10 cellular contexts compared by ENCODE assay signal in the genomic region with DNA sequence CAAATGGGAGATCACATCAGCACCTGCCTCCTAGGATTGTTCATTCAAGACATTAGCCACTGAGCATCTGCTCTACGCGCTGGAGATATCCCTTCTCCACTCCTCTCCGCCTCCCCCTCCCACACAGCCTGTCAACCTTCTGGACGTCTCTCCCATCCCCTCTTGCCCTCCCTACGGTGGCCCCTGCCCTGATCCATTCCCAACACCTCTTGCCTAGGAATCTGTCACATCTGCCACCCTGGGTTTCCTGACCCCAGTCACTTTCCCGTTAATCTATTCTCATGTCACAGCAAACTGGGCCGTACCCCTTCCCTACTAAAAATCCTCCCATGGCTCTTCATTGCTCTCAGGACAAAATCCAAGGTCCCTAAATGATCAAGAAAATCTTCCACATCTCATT. TPM values are rescaled to one million over a fixed set of nuclear protein-coding genes. Genes with fewer than 3 reads are reported as not detected.
DNase-seq lines count a peak whose midpoint lies in the region; ATAC-seq and TF ChIP-seq lines count a peak whose summit lies in the region.
"Had no signal": no experiment of that assay in that cellular context is flagged by ENCODE, and none has a peak within 500 bp of the region (broad histone marks: within the 10 kb centered on the region; RNA-seq: fewer than 3 reads in every experiment).

No MANE protein-coding gene starts in this region.

- H3K27ac ChIP-seq in SK-N-SH (ENCODE audit: low read depth in 2 of 2, low read length in 1 of 2) (peak overlapping the region in 1 of 2 experiments; percentile 70; a peak in 1 of 4 replicates), iPS DF 6.9 (ENCODE audit: low read length) (no peak overlapping the region), skin epidermis (peak overlapping the region in 17 of 21 experiments; percentile 50 to 86 (median 69))

- H3K9me3 Mint-ChIP-seq in stimulated activated effector memory CD8-positive, alpha-beta T cell treated with anti-CD3 and anti-CD28 coated beads, Interleukin-12 subunit alpha, Interleukin-12 subunit beta, amount 100 ng/mL, for 72 hours = no peaks in the 10 kb centered on the region
- H3K9me3 Mint-ChIP-seq: activated CD8-positive, alpha-beta T cell treated with anti-CD3 and anti-CD28 coated beads for 36 hours; IgD-negative memory B cell had no signal

- ATAC-seq in stimulated activated effector memory CD8-positive, alpha-beta T cell treated with anti-CD3 and anti-CD28 coated beads, Interleukin-12 subunit alpha, Interleukin-12 subunit beta, amount 100 ng/mL, for 72 hours = no peak
- ATAC-seq in HG03439 (IDR thresholded peaks at IDR 0.05; ENCODE audit: unreplicated experiment) (no peak), HG02623 (IDR thresholded peaks at IDR 0.05; ENCODE audit: unreplicated experiment) (no peak)

- H3K36me3 Mint-ChIP-seq in stimulated activated effector memory CD8-positive, alpha-beta T cell treated with anti-CD3 and anti-CD28 coated beads, Interleukin-12 subunit alpha, Interleukin-12 subunit beta, amount 100 ng/mL, for 72 hours = peaks cover 18% of the 10 kb centered on the region

- H3K36me3 ChIP-seq in H7 (replicated peaks; ENCODE audit: control insufficient read depth, insufficient read depth, low read length) (no peaks in the 10 kb centered on the region), SK-N-SH (replicated peaks in 1 of 2; ENCODE audit: control insufficient read depth in 1 of 2, insufficient read depth in 2 of 2, low read length in 1 of 2) (peaks cover 14 to 20% of the 10 kb centered on the region in 2 experiments), iPS DF 6.9 (ENCODE audit: control insufficient read depth, insufficient read depth, low read length) (peaks cover 8% of the 10 kb centered on the region), HAP-1 (replicated peaks) (peaks cover 31% of the 10 kb centered on the region)

- peak; percentile 53 for DNase-seq in H7
- DNase-seq in SK-N-SH = peak; percentile 52
- DNase-seq in iPS DF 6.9 (ENCODE audit: low read depth, low spot score) = no peak
- no peak for DNase-seq in HAP-1 (ENCODE audit: low spot score in 2 of 2)
- DNase-seq in stimulated activated effector memory CD8-positive, alpha-beta T cell treated with anti-CD3 and anti-CD28 coated beads, Interleukin-12 subunit alpha, Interleukin-12 subunit beta, amount 100 ng/mL, for 72 hours (ENCODE audit: low spot score in 2 of 2) = no peak

- H3K9me3 ChIP-seq in SK-N-SH (no peaks in the 10 kb centered on the region), iPS DF 6.9 (ENCODE audit: control insufficient read depth, insufficient read depth, low read length) (no peaks in the 10 kb centered on the region), HAP-1 (no peaks in the 10 kb centered on the region)

- no peak overlapping the region for H3K27ac Mint-ChIP-seq in stimulated activated effector memory CD8-positive, alpha-beta T cell treated with anti-CD3 and anti-CD28 coated beads, Interleukin-12 subunit alpha, Interleukin-12 subunit beta, amount 100 ng/mL, for 72 hours
- H3K27ac Mint-ChIP-seq: activated CD8-positive, alpha-beta T cell treated with anti-CD3 and anti-CD28 coated beads for 36 hours; IgD-negative memory B cell had no signal

- WGBS in SK-N-SH (ENCODE audit: low lambda C conversion rate) = 29% methylated on average over 7 of the region's 7 CpGs
- no CpG with 5 or more reads among the region's 7 CpGs for WGBS in iPS DF 6.9 (ENCODE audit: insufficient coverage, insufficient read length)

- peak overlapping the region; percentile 70; the same call in 1 of the 2 replicates for H2AFZ ChIP-seq in SK-N-SH (ENCODE audit: low read depth)

- no peak for TF ChIP-seq CTCF in SK-N-SH (IDR thresholded peaks at IDR 0.05)

- no peaks in the 10 kb centered on the region for H3F3A ChIP-seq in SK-N-SH (replicated peaks; ENCODE audit: insufficient read depth)

- H3K4me1 ChIP-seq in SK-N-SH (ENCODE audit: control insufficient read depth in 1 of 2, insufficient read depth in 2 of 2, low read depth in 1 of 2, low read length in 1 of 2) (peaks cover 0 to 11% of the 10 kb centered on the region in 2 experiments; a peak in 1 of 4 replicates), iPS DF 6.9 (ENCODE audit: control insufficient read depth, insufficient read depth, low read length) (peaks cover 2% of the 10 kb centered on the region; the same call in 1 of the 2 replicates), HAP-1 (no peaks in the 10 kb centered on the region)

- H3K4me3 Mint-ChIP-seq in stimulated activated effector memory CD8-positive, alpha-beta T cell treated with anti-CD3 and anti-CD28 coated beads, Interleukin-12 subunit alpha, Interleukin-12 subunit beta, amount 100 ng/mL, for 72 hours = no peak overlapping the region
- H3K4me3 Mint-ChIP-seq: activated CD8-positive, alpha-beta T cell treated with anti-CD3 and anti-CD28 coated beads for 36 hours; IgD-negative memory B cell had no signal

- H3K4me3 ChIP-seq in H7 (ENCODE audit: insufficient read depth, low read depth, low read length) (peak overlapping the region; percentile 81; the same call in 1 of the 2 replicates), SK-N-SH (ENCODE audit: low read depth in 2 of 2, low read length in 1 of 2) (peak overlapping the region; percentile 81 to 86), iPS DF 6.9 (ENCODE audit: low read length) (peak overlapping the region; percentile 62; the same call in 1 of the 2 replicates), skin epidermis (peak overlapping the region; percentile 51 to 83 (median 71)), HAP-1 (no peak overlapping the region)

- POLR2A ChIA-PET in SK-N-SH (lab: Yijun Ruan, JAX) = interaction anchor here (2.3 kb wide), 1 partner anchor 10 kb away, joined by 9 read pairs; no protein-coding TSS in a partner anchor

- TF ChIP-seq EP300 in SK-N-SH (IDR thresholded peaks at IDR 0.05; ENCODE audit: borderline replicate concordance in 1 of 2, low read depth in 1 of 2, low read length in 1 of 2) = no peak

- peak overlapping the region; percentile 96 for H3K4me2 ChIP-seq in SK-N-SH

- H3K9ac ChIP-seq in SK-N-SH = peak overlapping the region; percentile 65

- H3K4me1 Mint-ChIP-seq in stimulated activated effector memory CD8-positive, alpha-beta T cell treated with anti-CD3 and anti-CD28 coated beads, Interleukin-12 subunit alpha, Interleukin-12 subunit beta, amount 100 ng/mL, for 72 hours = peaks cover 17% of the 10 kb centered on the region

- peaks cover 8% of the 10 kb centered on the region; the same call in 1 of the 2 replicates for H3K79me2 ChIP-seq in SK-N-SH (ENCODE audit: insufficient read depth)

- no peaks in the 10 kb centered on the region for H3K9me2 ChIP-seq in SK-N-SH

- CTCF ChIA-PET in SK-N-SH (lab: Yijun Ruan, JAX) = interaction anchor here (1.5 to 1.8 kb wide), 2 partner anchors 18 to 31 kb away, joined by 5 to 6 read pairs; no protein-coding TSS in a partner anchor

- in situ Hi-C loops in HAP-1 (cut with MboI; ENCODE audit: low sequenced_read_pairs) = no loop called here

- TF ChIP-seq RAD21 in SK-N-SH (IDR thresholded peaks at IDR 0.05; ENCODE audit: low read length) = no peak

- H3K27me3 ChIP-seq in H7 (ENCODE audit: control insufficient read depth, insufficient read depth, low read length) = no peaks in the 10 kb centered on the region
- H3K27me3 ChIP-seq in SK-N-SH (ENCODE audit: insufficient read depth) = no peaks in the 10 kb centered on the region
- no peaks in the 10 kb centered on the region for H3K27me3 ChIP-seq in iPS DF 6.9 (ENCODE audit: control insufficient read depth, insufficient read depth, low read length)
- no peaks in the 10 kb centered on the region for H3K27me3 ChIP-seq in HAP-1 (ENCODE audit: low read depth)

- no peaks in the 10 kb centered on the region for H4K20me1 ChIP-seq in SK-N-SH (ENCODE audit: insufficient read depth)

TF ChIP-seq in SK-N-SH, 30 proteins besides CTCF, POLR2A, EP300 and RAD21:
- TF ChIP-seq GABPA (IDR thresholded peaks at IDR 0.05; ENCODE audit: low read depth) (no peak), FOXM1 (IDR thresholded peaks at IDR 0.05; ENCODE audit: low read depth) (no peak), TEAD4 (IDR thresholded peaks at IDR 0.05; ENCODE audit: borderline replicate concordance, insufficient read depth) (no peak), CHD2 (IDR thresholded peaks at IDR 0.05; ENCODE audit: low read length, partially characterized antibody) (no peak), RCOR1 (IDR thresholded peaks at IDR 0.05; ENCODE audit: low read length) (no peak), RFX5 (IDR thresholded peaks at IDR 0.05; ENCODE audit: low read length) (no peak), USF1 (IDR thresholded peaks at IDR 0.05; ENCODE audit: borderline replicate concordance, low read depth) (no peak), FOSL2 (IDR thresholded peaks at IDR 0.05; ENCODE audit: borderline replicate concordance, low read depth) (no peak), NRF1 (IDR thresholded peaks at IDR 0.05; ENCODE audit: low read depth, low read length) (no peak), FOXJ3 (CRISPR knock-in tag; IDR thresholded peaks at IDR 0.05) (no peak)
- TF ChIP-seq, protein P1, sequence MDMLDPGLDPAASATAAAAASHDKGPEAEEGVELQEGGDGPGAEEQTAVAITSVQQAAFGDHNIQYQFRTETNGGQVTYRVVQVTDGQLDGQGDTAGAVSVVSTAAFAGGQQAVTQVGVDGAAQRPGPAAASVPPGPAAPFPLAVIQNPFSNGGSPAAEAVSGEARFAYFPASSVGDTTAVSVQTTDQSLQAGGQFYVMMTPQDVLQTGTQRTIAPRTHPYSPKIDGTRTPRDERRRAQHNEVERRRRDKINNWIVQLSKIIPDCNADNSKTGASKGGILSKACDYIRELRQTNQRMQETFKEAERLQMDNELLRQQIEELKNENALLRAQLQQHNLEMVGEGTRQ (IDR thresholded peaks at IDR 0.05; ENCODE audit: borderline replicate concordance, low read depth, low read length) = no peak

RNA-seq across cellular contexts. Expression of gene DYRK1B, which starts 10.3 kb away (rescaled TPM):
- 5.4 and 6.9 TPM in 2 replicates for total RNA-seq in H7 (2014; rRNA removed; shearing (Covaris generic))
- polyA plus RNA-seq in SK-N-SH (2012; rRNA removed) = 10.2 and 17.2 TPM in 2 replicates
- 11.4 and 17.5 TPM in 2 replicates for polyA plus RNA-seq in SK-N-SH (2012; cell fraction: cytosol; rRNA removed)
- polyA plus RNA-seq in SK-N-SH (2012; cell fraction: nucleus; rRNA removed) = 44.6 and 45.8 TPM in 2 replicates

RNA-seq across cellular contexts. Expression of gene FBL, which starts 22.5 kb away (rescaled TPM):
- total RNA-seq in H7 (2014; rRNA removed; shearing (Covaris generic)) = 376 and 414 TPM in 2 replicates
- polyA plus RNA-seq in SK-N-SH (2012; rRNA removed) = 340 and 371 TPM in 2 replicates
- polyA plus RNA-seq in SK-N-SH (2012; cell fraction: cytosol; rRNA removed) = 248 and 314 TPM in 2 replicates
- 135 and 169 TPM in 2 replicates for polyA plus RNA-seq in SK-N-SH (2012; cell fraction: nucleus; rRNA removed)

RNA-seq across cellular contexts. Expression of gene LEUTX, which starts 45.0 kb away (rescaled TPM):
- total RNA-seq in H7 (2014; rRNA removed; shearing (Covaris generic)) = not detected in 2 replicates
- polyA plus RNA-seq in SK-N-SH (2012; rRNA removed) = not detected in 2 replicates
- polyA plus RNA-seq in SK-N-SH (2012; cell fraction: cytosol; rRNA removed) = not detected in 2 replicates
- not detected in 2 replicates for polyA plus RNA-seq in SK-N-SH (2012; cell fraction: nucleus; rRNA removed)
- total RNA-seq: activated CD8-positive, alpha-beta T cell treated with anti-CD3 and anti-CD28 coated beads for 36 hours had no signal
- polyA plus RNA-seq: IgD-negative memory B cell had no signal

Comparison
In these comparisons a context has a peak if more than half of its experiments do, and no peak if none do; other contexts are left out.
1. DNase-seq: peak in H7 (single experiment) and SK-N-SH (single experiment); none in iPS DF 6.9 (single experiment), HAP-1 (0 of 2) and stimulated activated effector memory CD8-positive, alpha-beta T cell treated with anti-CD3 and anti-CD28 coated beads, Interleukin-12 subunit alpha, Interleukin-12 subunit beta, amount 100 ng/mL, for 72 hours (0 of 2).